Comparison of ENCODE assay signal across 11 cellular contexts in the genomic region with DNA sequence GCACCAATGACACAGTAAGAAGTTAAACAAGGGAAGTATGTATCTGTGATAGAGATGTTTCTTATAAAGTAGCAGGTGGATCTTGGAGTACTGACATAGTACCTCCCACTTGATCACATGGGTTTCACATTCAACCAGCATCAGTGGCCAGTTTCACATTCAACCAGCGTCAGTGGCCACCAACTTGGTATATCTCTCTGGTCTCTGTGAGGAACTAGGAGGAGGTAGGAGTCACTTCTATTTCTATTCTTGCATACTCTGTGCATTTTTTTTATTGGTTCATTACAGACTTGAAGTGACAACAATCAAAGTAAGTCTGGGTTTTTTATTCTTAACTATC.
DNase-seq lines count a peak whose midpoint lies in the region; ATAC-seq and TF ChIP-seq lines count a peak whose summit lies in the region.
"Had no signal": no experiment of that assay in that cellular context is flagged by ENCODE, and none has a peak within 500 bp of the region (broad histone marks: within the 10 kb centered on the region; RNA-seq: fewer than 3 reads in every experiment).

No MANE protein-coding gene starts in this region.

- H3K4me3 ChIP-seq in vagina (no peak overlapping the region), tibial nerve (no peak overlapping the region)
- H3K4me3 ChIP-seq: BLaER1, prostate gland had no signal

- TF ChIP-seq CTCF in CD4-positive, alpha-beta T cell (IDR thresholded peaks at IDR 0.05) = no peak
- TF ChIP-seq CTCF in vagina (IDR thresholded peaks at IDR 0.05) (no peak), tibial nerve (IDR thresholded peaks at IDR 0.05) (no peak)

- H3K27ac ChIP-seq in CD4-positive, alpha-beta T cell (ENCODE audit: low read depth, low read length) = no peak overlapping the region
- H3K27ac ChIP-seq in vagina = no peak overlapping the region
- no peak overlapping the region for H3K27ac ChIP-seq in tibial nerve
- H3K27ac ChIP-seq: BLaER1, prostate gland had no signal

- TF ChIP-seq EP300 in tibial nerve (IDR thresholded peaks at IDR 0.05) = no peak

- no peaks in the 10 kb centered on the region for H3K9me3 ChIP-seq in CD4-positive, alpha-beta T cell (ENCODE audit: control insufficient read depth, low read length)
- no peaks in the 10 kb centered on the region for H3K9me3 ChIP-seq in vagina
- H3K9me3 ChIP-seq in tibial nerve = peaks cover 0 to 2% (median 0%) of the 10 kb centered on the region in 4 donors
- H3K9me3 ChIP-seq: prostate gland had no signal

- no peaks in the 10 kb centered on the region for H3K27me3 Mint-ChIP-seq in CD4-positive, alpha-beta T cell

- DNase-seq in CD4-positive, alpha-beta T cell = no peak
- DNase-seq in NAMALWA (ENCODE audit: low spot score) (peak; percentile 8), vagina (ENCODE audit: extremely low spot score in 2 of 2) (no peak), tibial nerve (ENCODE audit: low spot score in 2 of 2) (no peak), SKM-1 treated with dmso at 0.1 percent for 144 hours (lab: John Stamatoyannopoulos, UW; ENCODE audit: unreplicated experiment) (no peak)
- DNase-seq: NCI-H774 had no signal

- intact Hi-C loops in CD4-positive, alpha-beta T cell (cut with DNase I, micrococcal nuclease) = loop anchor here (2.0 to 10.0 kb wide), 4 partner anchors 550 to 1200 kb away; no protein-coding TSS in a partner anchor
- intact Hi-C loops in vagina (cut with DNase I) = no loop called here

- no peak for ATAC-seq in CD4-positive, alpha-beta T cell (ENCODE audit: poor library complexity)
- ATAC-seq in GM19043 (IDR thresholded peaks at IDR 0.05; ENCODE audit: low read depth, unreplicated experiment) (peak; percentile 97), HG02852 (IDR thresholded peaks at IDR 0.05; ENCODE audit: unreplicated experiment) (peak; percentile 100), SK-N-SH treated with all-trans-retinoic acid at 6 μM for 48 hours (no peak)

- WGBS in tibial nerve, 2 donors = 43 to 81% methylated on average over 1 of the region's 1 CpG

- no peaks in the 10 kb centered on the region for H3K9me3 Mint-ChIP-seq in CD4-positive, alpha-beta T cell

- peaks cover 12% of the 10 kb centered on the region for H3K36me3 Mint-ChIP-seq in CD4-positive, alpha-beta T cell (ENCODE audit: low read depth)

- POLR2A ChIA-PET in CD4-positive, alpha-beta T cell (lab: Charles Lee) = no interaction called here

- no peaks in the 10 kb centered on the region for H3K36me3 ChIP-seq in vagina
- H3K36me3 ChIP-seq in tibial nerve = no peaks in the 10 kb centered on the region
- H3K36me3 ChIP-seq: prostate gland had no signal

- H3K4me1 Mint-ChIP-seq in CD4-positive, alpha-beta T cell (ENCODE audit: low read depth) = peaks cover 10% of the 10 kb centered on the region

- H3K27me3 ChIP-seq in CD4-positive, alpha-beta T cell (ENCODE audit: control insufficient read depth, insufficient read depth, low read length) = no peaks in the 10 kb centered on the region
- no peaks in the 10 kb centered on the region for H3K27me3 ChIP-seq in vagina
- H3K27me3 ChIP-seq in tibial nerve = no peaks in the 10 kb centered on the region
- H3K27me3 ChIP-seq: BLaER1 had no signal

- TF ChIP-seq POLR2A in vagina (IDR thresholded peaks at IDR 0.05) = no peak
- no peak for TF ChIP-seq POLR2A in tibial nerve (IDR thresholded peaks at IDR 0.05)

- H3K4me3 Mint-ChIP-seq in CD4-positive, alpha-beta T cell = no peak overlapping the region

- H3K4me1 ChIP-seq in vagina (no peaks in the 10 kb centered on the region), tibial nerve (peaks cover 0 to 15% (median 0%) of the 10 kb centered on the region in 4 donors)
- H3K4me1 ChIP-seq: BLaER1, prostate gland had no signal

- CTCF ChIA-PET in CD4-positive, alpha-beta T cell (lab: Charles Lee) = interaction anchor here (1.3 kb wide), 2 partner anchors 37 to 663 kb away, joined by 3 read pairs; no protein-coding TSS in a partner anchor

- peak overlapping the region; percentile 7 for H3K27ac Mint-ChIP-seq in CD4-positive, alpha-beta T cell

TF ChIP-seq in SK-N-SH treated with all-trans-retinoic acid at 6 μM for 48 hours, 23 proteins besides CTCF, POLR2A, EP300 and RAD21:
- TF ChIP-seq PPARA (CRISPR knock-in tag; IDR thresholded peaks at IDR 0.05; ENCODE audit: borderline replicate concordance) (no peak), ZNF70 (CRISPR knock-in tag; IDR thresholded peaks at IDR 0.05) (no peak), ZNF8 (CRISPR knock-in tag; IDR thresholded peaks at IDR 0.05) (no peak), GLIS3 (CRISPR knock-in tag; IDR thresholded peaks at IDR 0.05) (no peak), RARB (CRISPR knock-in tag; IDR thresholded peaks at IDR 0.05) (no peak), TOX (CRISPR knock-in tag; IDR thresholded peaks at IDR 0.05; ENCODE audit: borderline replicate concordance) (no peak), ZFP3 (CRISPR knock-in tag; IDR thresholded peaks at IDR 0.05) (no peak), ZC3H10 (CRISPR knock-in tag; IDR thresholded peaks at IDR 0.05) (no peak), ESRRG (CRISPR knock-in tag; IDR thresholded peaks at IDR 0.05) (no peak), OSR1 (CRISPR knock-in tag; IDR thresholded peaks at IDR 0.05) (no peak), TCF4 (CRISPR knock-in tag; IDR thresholded peaks at IDR 0.05; ENCODE audit: borderline replicate concordance) (no peak), CSDC2 (CRISPR knock-in tag; IDR thresholded peaks at IDR 0.05) (no peak)
- TF ChIP-seq, protein P1, sequence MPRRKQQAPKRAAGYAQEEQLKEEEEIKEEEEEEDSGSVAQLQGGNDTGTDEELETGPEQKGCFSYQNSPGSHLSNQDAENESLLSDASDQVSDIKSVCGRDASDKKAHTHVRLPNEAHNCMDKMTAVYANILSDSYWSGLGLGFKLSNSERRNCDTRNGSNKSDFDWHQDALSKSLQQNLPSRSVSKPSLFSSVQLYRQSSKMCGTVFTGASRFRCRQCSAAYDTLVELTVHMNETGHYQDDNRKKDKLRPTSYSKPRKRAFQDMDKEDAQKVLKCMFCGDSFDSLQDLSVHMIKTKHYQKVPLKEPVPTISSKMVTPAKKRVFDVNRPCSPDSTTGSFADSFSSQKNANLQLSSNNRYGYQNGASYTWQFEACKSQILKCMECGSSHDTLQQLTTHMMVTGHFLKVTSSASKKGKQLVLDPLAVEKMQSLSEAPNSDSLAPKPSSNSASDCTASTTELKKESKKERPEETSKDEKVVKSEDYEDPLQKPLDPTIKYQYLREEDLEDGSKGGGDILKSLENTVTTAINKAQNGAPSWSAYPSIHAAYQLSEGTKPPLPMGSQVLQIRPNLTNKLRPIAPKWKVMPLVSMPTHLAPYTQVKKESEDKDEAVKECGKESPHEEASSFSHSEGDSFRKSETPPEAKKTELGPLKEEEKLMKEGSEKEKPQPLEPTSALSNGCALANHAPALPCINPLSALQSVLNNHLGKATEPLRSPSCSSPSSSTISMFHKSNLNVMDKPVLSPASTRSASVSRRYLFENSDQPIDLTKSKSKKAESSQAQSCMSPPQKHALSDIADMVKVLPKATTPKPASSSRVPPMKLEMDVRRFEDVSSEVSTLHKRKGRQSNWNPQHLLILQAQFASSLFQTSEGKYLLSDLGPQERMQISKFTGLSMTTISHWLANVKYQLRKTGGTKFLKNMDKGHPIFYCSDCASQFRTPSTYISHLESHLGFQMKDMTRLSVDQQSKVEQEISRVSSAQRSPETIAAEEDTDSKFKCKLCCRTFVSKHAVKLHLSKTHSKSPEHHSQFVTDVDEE (CRISPR knock-in tag; IDR thresholded peaks at IDR 0.05) = no peak
TF ChIP-seq in SK-N-SH treated with all-trans-retinoic acid at 6 μM for 48 hours: peak in this region for 0.

Comparison
In these comparisons a context has a peak if more than half of its experiments do, and no peak if none do; other contexts are left out.
1. ATAC-seq: peak in GM19043 (single experiment) and HG02852 (single experiment); none in CD4-positive, alpha-beta T cell (single experiment) and SK-N-SH treated with all-trans-retinoic acid at 6 μM for 48 hours (single experiment).